ENCODE assay signal across 19 cellular contexts in genomic region chr12:38159591-38160317, GRCh38.
DNase-seq lines count a peak whose midpoint lies in the region; ATAC-seq, FAIRE-seq and TF ChIP-seq lines count a peak whose summit lies in the region.
"Had no signal": no experiment of that assay in that cellular context is flagged by ENCODE, and none has a peak within 500 bp of the region (broad histone marks: within the 10 kb centered on the region; RNA-seq: fewer than 3 reads in every experiment).

No MANE protein-coding gene starts in this region.

- FAIRE-seq in kidney (lab: Jason Lieb, UNC) = no peak
- FAIRE-seq: G401.6, GM12891 had no signal

- H3K36me3 ChIP-seq in kidney (ENCODE audit: control insufficient read depth in 1 of 2, insufficient read depth in 2 of 2, low read length in 2 of 2) (no peaks in the 10 kb centered on the region), spleen (no peaks in the 10 kb centered on the region)

- intact Hi-C loops in kidney (cut with DNase I) = no loop called here
- intact Hi-C loops in spleen (cut with DNase I; ENCODE audit: low total_unique reads) = no loop called here

- no peak overlapping the region for H3K27ac Mint-ChIP-seq in activated CD8-positive, alpha-beta memory T cell treated with anti-CD3 and anti-CD28 coated beads, Interleukin-2, amount 10 ng/mL, durations not matched to agents 7 days and 5 days
- H3K27ac Mint-ChIP-seq: B cell; CD4-positive, alpha-beta T cell; GM23338; H9 had no signal

- H3K4me1 ChIP-seq in kidney (ENCODE audit: control insufficient read depth in 1 of 2, insufficient read depth in 1 of 2, low read depth in 1 of 2, low read length in 2 of 2) (no peaks in the 10 kb centered on the region), spleen (no peaks in the 10 kb centered on the region)

- POLR2A ChIA-PET in RWPE1 (lab: Yijun Ruan, JAX; ENCODE audit: low non-redundant PET) = no interaction called here

- no peaks in the 10 kb centered on the region for H3K36me3 Mint-ChIP-seq in activated CD8-positive, alpha-beta memory T cell treated with anti-CD3 and anti-CD28 coated beads, Interleukin-2, amount 10 ng/mL, durations not matched to agents 7 days and 5 days

- no peaks in the 10 kb centered on the region for H3K27me3 Mint-ChIP-seq in activated CD8-positive, alpha-beta memory T cell treated with anti-CD3 and anti-CD28 coated beads, Interleukin-2, amount 10 ng/mL, durations not matched to agents 7 days and 5 days
- H3K27me3 Mint-ChIP-seq: B cell; CD4-positive, alpha-beta T cell had no signal

- TF ChIP-seq POLR2A in spleen (IDR thresholded peaks at IDR 0.05) = no peak

- no peaks in the 10 kb centered on the region for H3K27me3 ChIP-seq in spleen (replicated peaks in 1 of 7)

- no peak overlapping the region for H3K9ac ChIP-seq in kidney (ENCODE audit: low read length in 2 of 2)

- H3K4me3 Mint-ChIP-seq in activated CD8-positive, alpha-beta memory T cell treated with anti-CD3 and anti-CD28 coated beads, Interleukin-2, amount 10 ng/mL, durations not matched to agents 7 days and 5 days = no peak overlapping the region
- H3K4me3 Mint-ChIP-seq: B cell; CD4-positive, alpha-beta T cell; GM23338; H9 had no signal

- no peaks in the 10 kb centered on the region for H3K9me3 ChIP-seq in kidney (ENCODE audit: control insufficient read depth in 1 of 2, low read length in 2 of 2)
- peaks cover 0 to 85% (median 15%) of the 10 kb centered on the region in 8 donors for H3K9me3 ChIP-seq in spleen

- peaks cover 7% of the 10 kb centered on the region for H3K9me3 Mint-ChIP-seq in activated CD8-positive, alpha-beta memory T cell treated with anti-CD3 and anti-CD28 coated beads, Interleukin-2, amount 10 ng/mL, durations not matched to agents 7 days and 5 days (ENCODE audit: low read depth)

- CTCF ChIA-PET in activated CD8-positive, alpha-beta memory T cell treated with anti-CD3 and anti-CD28 coated beads, Interleukin-2, amount 10 ng/mL, durations not matched to agents 7 days and 5 days (lab: Charles Lee) = no interaction called here
- CTCF ChIA-PET in RWPE1 (lab: Yijun Ruan, JAX) = no interaction called here

- WGBS in spleen, 5 donors = 87 to 91% (median 89%) methylated on average over 38 to 39 of the region's 39 CpGs

- H3K27ac ChIP-seq in kidney (ENCODE audit: low read depth in 2 of 2, low read length in 2 of 2) = no peak overlapping the region
- H3K27ac ChIP-seq in spleen = no peak overlapping the region
- no peak overlapping the region for H3K27ac ChIP-seq in RWPE1
- no peak overlapping the region for H3K27ac ChIP-seq in caudate nucleus (ENCODE audit: low read depth, low read length)

- no peaks in the 10 kb centered on the region for H3K4me1 Mint-ChIP-seq in activated CD8-positive, alpha-beta memory T cell treated with anti-CD3 and anti-CD28 coated beads, Interleukin-2, amount 10 ng/mL, durations not matched to agents 7 days and 5 days
- H3K4me1 Mint-ChIP-seq: B cell, GM23338, H9 had no signal

- H3K4me3 ChIP-seq in LNCaP clone FGC (ENCODE audit: low read depth, low read length) (no peak overlapping the region), kidney (ENCODE audit: low read length in 2 of 2) (no peak overlapping the region), spleen (no peak overlapping the region), foreskin fibroblast (ENCODE audit: low read depth in 1 of 2, low read length in 2 of 2) (no peak overlapping the region)
- H3K4me3 ChIP-seq: GM23338 had no signal

- peak; percentile 12 for DNase-seq in activated CD8-positive, alpha-beta memory T cell treated with anti-CD3 and anti-CD28 coated beads, Interleukin-2, amount 50 U/mL, for 4 hours
- DNase-seq in activated CD8-positive, alpha-beta memory T cell treated with anti-CD3 and anti-CD28 coated beads, Interleukin-2, amount 10 ng/mL, durations not matched to agents 7 days and 5 days = no peak
- no peak for DNase-seq in LNCaP clone FGC (ENCODE audit: low read depth)
- DNase-seq in kidney = peak; percentile 73
- DNase-seq in spleen = peak; percentile 62
- no peak for DNase-seq in RWPE1 (ENCODE audit: low spot score)
- DNase-seq in caudate nucleus (lab: John Stamatoyannopoulos, UW) = no peak
- DNase-seq in foreskin fibroblast = no peak
- DNase-seq: C1 segment of cervical spinal cord; Calu3; CD4-positive, alpha-beta T cell; DMS 273 treated with DMSO at 0.1 percent for 48 hours; DMS79 treated with DMSO at 0.1 percent for 48 hours; EL; H9 had no signal

- no peak for ATAC-seq in activated CD8-positive, alpha-beta memory T cell treated with anti-CD3 and anti-CD28 coated beads, Interleukin-2, amount 10 ng/mL, durations not matched to agents 7 days and 5 days
- ATAC-seq: GM23338 had no signal

- TF ChIP-seq CTCF in LNCaP clone FGC (IDR thresholded peaks at IDR 0.05; ENCODE audit: control insufficient read depth, extremely low read depth, insufficient read depth) (peak; percentile 19; the same call in 1 of the 2 replicates), kidney (IDR thresholded peaks at IDR 0.05; ENCODE audit: borderline replicate concordance, extremely low read depth, insufficient read depth) (no peak), spleen (IDR thresholded peaks at IDR 0.05 in 8 of 11, conservative IDR thresholded peaks at IDR 0.05 in 3 of 11) (no peak), RWPE1 (conservative IDR thresholded peaks at IDR 0.05; ENCODE audit: low read depth) (no peak), foreskin fibroblast (IDR thresholded peaks at IDR 0.05; ENCODE audit: low read depth, low read length) (no peak)

Comparison
In these comparisons a context has a peak if more than half of its experiments do, and no peak if none do; other contexts are left out.
1. DNase-seq: peak in activated CD8-positive, alpha-beta memory T cell treated with anti-CD3 and anti-CD28 coated beads, Interleukin-2, amount 50 U/mL, for 4 hours (single experiment), kidney (single experiment) and spleen (single experiment); none in activated CD8-positive, alpha-beta memory T cell treated with anti-CD3 and anti-CD28 coated beads, Interleukin-2, amount 10 ng/mL, durations not matched to agents 7 days and 5 days (single experiment), LNCaP clone FGC (single experiment), RWPE1 (single experiment), caudate nucleus (0 of 61) and foreskin fibroblast (0 of 2).